Comparison of ENCODE assay signal across 9 cellular contexts in genomic region chr11:72738199-72739141, GRCh38. TPM values are rescaled to one million over a fixed set of nuclear protein-coding genes. Genes with fewer than 3 reads are reported as not detected.
A peak's percentile ranks its signal among the peaks of the same experiment; 100 is the strongest.
DNase-seq lines count a peak whose midpoint lies in the region; ATAC-seq, FAIRE-seq and TF ChIP-seq lines count a peak whose summit lies in the region.
"Had no signal": no experiment of that assay in that cellular context is flagged by ENCODE, and none has a peak within 500 bp of the region (broad histone marks: within the 10 kb centered on the region; RNA-seq: fewer than 3 reads in every experiment).

No MANE protein-coding gene starts in this region.

- H3K36me3 Mint-ChIP-seq in nephron progenitor cell (ENCODE audit: low read depth) = no peaks in the 10 kb centered on the region
- H3K36me3 Mint-ChIP-seq in Calu3 (ENCODE audit: insufficient read depth, unreplicated experiment) = peaks cover 3% of the 10 kb centered on the region

- ATAC-seq in HepG2 = no peak

- POLR2A ChIA-PET in HepG2 (lab: Yijun Ruan, JAX) = interaction anchor here (1.2 kb wide), 1 partner anchor 11 kb away, joined by 3 read pairs; no protein-coding TSS in a partner anchor

- peaks cover 6% of the 10 kb centered on the region; the same call in 1 of the 2 replicates for H4K20me1 ChIP-seq in HepG2 (ENCODE audit: insufficient read depth, low read length)

- no peaks in the 10 kb centered on the region for H3K9me3 ChIP-seq in liver (ENCODE audit: control insufficient read depth in 4 of 4, low read length in 3 of 4)
- no peaks in the 10 kb centered on the region for H3K9me3 ChIP-seq in HepG2 (ENCODE audit: low read length)
- H3K9me3 ChIP-seq in colonic mucosa = no peaks in the 10 kb centered on the region

- TF ChIP-seq POLR2A in HepG2 (IDR thresholded peaks at IDR 0.05; ENCODE audit: insufficient read depth in 1 of 2, low read depth in 2 of 2, low read length in 2 of 2) = no peak

- H3K9me3 Mint-ChIP-seq in nephron progenitor cell (no peaks in the 10 kb centered on the region), Calu3 (ENCODE audit: low read depth, unreplicated experiment) (no peaks in the 10 kb centered on the region)

- no peak for TF ChIP-seq RAD21 in liver (IDR thresholded peaks at IDR 0.05)
- no peak for TF ChIP-seq RAD21 in HepG2 (CRISPR knock-in tag; IDR thresholded peaks at IDR 0.05)

- H3K9ac ChIP-seq in liver (ENCODE audit: low read depth in 1 of 2, low read length in 2 of 2) = peak overlapping the region in 1 of 2 donors; percentile 33
- no peak overlapping the region for H3K9ac ChIP-seq in HepG2 (ENCODE audit: insufficient read depth, low read depth, low read length)
- peak overlapping the region; percentile 4 to 27 for H3K9ac ChIP-seq in colonic mucosa (ENCODE audit: low read depth in 2 of 2, low read length in 2 of 2)

- H3K4me3 ChIP-seq in liver (ENCODE audit: low read depth in 1 of 3, low read length in 3 of 3) (peak overlapping the region in 1 of 3 donors; percentile 3), HepG2 (replicated peaks in 1 of 3; ENCODE audit: insufficient read depth in 1 of 3, low read depth in 2 of 3, low read length in 3 of 3) (no peak overlapping the region), colonic mucosa (no peak overlapping the region)

- peaks cover 6 to 23% (median 11%) of the 10 kb centered on the region in 4 donors for H3K4me1 ChIP-seq in liver (ENCODE audit: control insufficient read depth in 4 of 4, insufficient read depth in 4 of 4, low read length in 3 of 4)
- peaks cover 54% of the 10 kb centered on the region for H3K4me1 ChIP-seq in HepG2 (ENCODE audit: insufficient read depth, low read length)
- H3K4me1 ChIP-seq in colonic mucosa = peaks cover 8% of the 10 kb centered on the region

- H3K4me1 Mint-ChIP-seq in nephron progenitor cell (peaks cover 59% of the 10 kb centered on the region), Calu3 (ENCODE audit: low read depth, unreplicated experiment) (peaks cover 40% of the 10 kb centered on the region)

- TF ChIP-seq EP300 in HepG2 (IDR thresholded peaks at IDR 0.05; ENCODE audit: low read depth in 2 of 2, low read length in 2 of 2) = no peak
- TF ChIP-seq EP300 in HepG2 (CRISPR knock-in tag; IDR thresholded peaks at IDR 0.05; ENCODE audit: borderline replicate concordance) = no peak

- intact Hi-C loops in HepG2 (cut with micrococcal nuclease; ENCODE audit: unreplicated experiment) = no loop called here
- intact Hi-C loops in colonic mucosa (cut with DNase I) = no loop called here
- intact Hi-C loops in Calu3 (cut with micrococcal nuclease; ENCODE audit: unreplicated experiment) = no loop called here

- CTCF ChIA-PET in HepG2 (lab: Yijun Ruan, JAX; ENCODE audit: low intra/inter-chr PET ratio, low total read pairs) = no interaction called here
- CTCF ChIA-PET in Calu3 (lab: Charles Lee) = no interaction called here

- H3K4me2 ChIP-seq in HepG2 (ENCODE audit: low read depth, low read length) = no peak overlapping the region

- H3K27me3 ChIP-seq in liver (ENCODE audit: control insufficient read depth in 4 of 4, insufficient read depth in 4 of 4, low read length in 3 of 4) = no peaks in the 10 kb centered on the region
- H3K27me3 ChIP-seq in HepG2 (ENCODE audit: control insufficient read depth in 1 of 2, insufficient read depth in 2 of 2, low read length in 2 of 2) = no peaks in the 10 kb centered on the region
- H3K27me3 ChIP-seq in colonic mucosa = no peaks in the 10 kb centered on the region

- H3K4me3 Mint-ChIP-seq in nephron progenitor cell (peak overlapping the region; percentile 38), Calu3 (ENCODE audit: low read depth, unreplicated experiment) (no peak overlapping the region)

- no peaks in the 10 kb centered on the region for H3K36me3 ChIP-seq in liver (ENCODE audit: control insufficient read depth in 4 of 4, insufficient read depth in 3 of 4, low read depth in 1 of 4, low read length in 3 of 4)
- peaks cover 5 to 30% of the 10 kb centered on the region in 2 experiments; a peak in 4 of 5 replicates for H3K36me3 ChIP-seq in HepG2 (replicated peaks in 1 of 2; ENCODE audit: control insufficient read depth in 1 of 2, insufficient read depth in 2 of 2, low read length in 2 of 2)
- no peaks in the 10 kb centered on the region for H3K36me3 ChIP-seq in colonic mucosa

- H3K27ac ChIP-seq in liver (ENCODE audit: low read depth in 1 of 2, low read length in 2 of 2) = peak overlapping the region; percentile 33 to 84
- no peak overlapping the region for H3K27ac ChIP-seq in HepG2 (ENCODE audit: extremely low read length, insufficient read depth, low read length)
- H3K27ac ChIP-seq in colonic mucosa = peak overlapping the region; percentile 61

- no peak overlapping the region for H2AFZ ChIP-seq in HepG2 (ENCODE audit: low read length)

- 82% methylated on average over 11 of the region's 11 CpGs for WGBS in liver
- 94% methylated on average over 9 of the region's 11 CpGs for WGBS in HepG2 (ENCODE audit: low lambda C conversion rate)

- no peak for DNase-seq in HepG2 (ENCODE audit: low spot score)
- peak; percentile 73 for DNase-seq in M059J (ENCODE audit: low read depth)
- DNase-seq in colonic mucosa = no peak
- no peak for DNase-seq in nephron progenitor cell
- no peak for DNase-seq in Calu3
- no peak for DNase-seq in OCI-M2 (lab: John Stamatoyannopoulos, UW; ENCODE audit: unreplicated experiment)
- no peak for DNase-seq in NCI-H146 (lab: John Stamatoyannopoulos, UW)
- DNase-seq: DND-41 had no signal

- BruUV-seq in HepG2 (replicated peaks; lab: Mats Ljungman, UMichigan) (no TSS peak), Calu3 (replicated peaks; lab: Mats Ljungman, UMichigan) (no TSS peak)

- TF ChIP-seq CTCF in liver (IDR thresholded peaks at IDR 0.05; ENCODE audit: low read depth, low read length, missing input control) = no peak
- no peak for TF ChIP-seq CTCF in HepG2 (CRISPR knock-in tag; IDR thresholded peaks at IDR 0.05)
- no peak for TF ChIP-seq CTCF in colonic mucosa (IDR thresholded peaks at IDR 0.05)
- no peak for TF ChIP-seq CTCF in nephron progenitor cell (IDR thresholded peaks at IDR 0.05)
- no peak for TF ChIP-seq CTCF in Calu3 (IDR thresholded peaks at IDR 0.05; ENCODE audit: unreplicated experiment)

- FAIRE-seq in HepG2 (lab: Jason Lieb, UNC) = no peak

- H3K27me3 Mint-ChIP-seq in nephron progenitor cell (ENCODE audit: low read depth, poor library complexity) = no peaks in the 10 kb centered on the region
- no peaks in the 10 kb centered on the region for H3K27me3 Mint-ChIP-seq in Calu3 (ENCODE audit: unreplicated experiment)

- H3K27ac Mint-ChIP-seq in nephron progenitor cell (peak overlapping the region; percentile 88), Calu3 (ENCODE audit: unreplicated experiment) (no peak overlapping the region)

- in situ Hi-C loops in HepG2 (cut with HindIII; ENCODE audit: extremely low pct_ligation_motif_present, low pct_unique_long_range_greater_than_20kb) = no loop called here

- H3K79me2 ChIP-seq in HepG2 (ENCODE audit: insufficient read depth, low read length) = peaks cover 83% of the 10 kb centered on the region

RNA-seq across cellular contexts. Expression of gene ARAP1, which starts 13.7 kb away (rescaled TPM):
- 10 to 100 TPM; 59.8 to 77.8 TPM for total RNA-seq in liver
- polyA plus RNA-seq in liver = 10 to 100 TPM; 14.4 to 27.2 TPM
- 55.2 and 55.5 TPM in 2 replicates for total RNA-seq in HepG2 (2016; rRNA removed; fragmentation: Illumina TruSeq; extraction: Trizol)
- 21.9 TPM in 2 replicates for total RNA-seq in HepG2 (2016; cell fraction: cytosol; rRNA removed; fragmentation: Illumina TruSeq; extraction: Trizol; ENCODE audit: low read depth)
- 49.1 and 52.3 TPM in 2 replicates for total RNA-seq in HepG2 (2016; cell fraction: insoluble cytoplasmic fraction; rRNA removed; fragmentation: Illumina TruSeq; extraction: Trizol)
- total RNA-seq in HepG2 (2016; cell fraction: membrane; rRNA removed; fragmentation: Illumina TruSeq; extraction: Trizol) = 15.6 and 18.1 TPM in 2 replicates
- total RNA-seq in HepG2 (2016; cell fraction: nucleus; rRNA removed; fragmentation: Illumina TruSeq; extraction: Trizol) = 76.5 and 77.3 TPM in 2 replicates
- 43.2 and 64.0 TPM in 2 replicates for polyA plus RNA-seq in HepG2 (2011; rRNA removed)
- 27.5 and 37.2 TPM in 2 replicates for polyA plus RNA-seq in HepG2 (2011; cell fraction: cytosol; rRNA removed)
- 341 and 362 TPM in 2 replicates for polyA plus RNA-seq in HepG2 (2011; cell fraction: nucleus; rRNA removed)
- polyA plus RNA-seq in HepG2 (2012) = 33.2 and 39.7 TPM in 2 replicates
- 2.2 and 3.2 TPM in 2 replicates for polyA plus RNA-seq in HepG2 (2016; cell fraction: cytosol; fragmentation: Illumina TruSeq; extraction: Trizol; ENCODE audit: low read depth)
- 40.0 and 49.8 TPM in 2 replicates for polyA plus RNA-seq in HepG2 (2016; cell fraction: insoluble cytoplasmic fraction; fragmentation: Illumina TruSeq; extraction: Trizol; ENCODE audit: low read depth)
- 5.5 and 6.6 TPM in 2 replicates for polyA plus RNA-seq in HepG2 (2016; cell fraction: membrane; fragmentation: Illumina TruSeq; extraction: Trizol; ENCODE audit: low read depth)
- 163 and 180 TPM in 2 replicates for polyA plus RNA-seq in HepG2 (2016; cell fraction: nucleus; fragmentation: Illumina TruSeq; extraction: Trizol; ENCODE audit: insufficient read depth, low read depth)
- 42.6 and 95.7 TPM in 2 replicates for polyA minus RNA-seq in HepG2 (2011; rRNA and poly(A)+ RNA removed; ENCODE audit: low replicate concordance)
- 32.2 and 38.2 TPM in 2 replicates for polyA minus RNA-seq in HepG2 (2011; cell fraction: cytosol; rRNA and poly(A)+ RNA removed)
- 73.1 and 90.3 TPM in 2 replicates for polyA minus RNA-seq in HepG2 (2011; cell fraction: nucleus; rRNA and poly(A)+ RNA removed)
- 17.7 and 44.7 TPM in 2 replicates for total RNA-seq in M059J (2014; rRNA removed; shearing (Covaris generic))
- 10 to 100 TPM; 70.4 to 89.8 TPM for total RNA-seq in colonic mucosa
- 53.0 and 61.3 TPM in 2 replicates for total RNA-seq in Calu3 (2022)

RNA-seq across cellular contexts. Expression of gene STARD10, which starts 55.4 kb away (rescaled TPM):
- total RNA-seq in liver = 100 to 1,000 TPM in 1 of 2 donors, 10 to 100 TPM in 1; 70.5 to 176 TPM
- polyA plus RNA-seq in liver = 100 to 1,000 TPM; 287 to 328 TPM
- total RNA-seq in HepG2 (2016; rRNA removed; fragmentation: Illumina TruSeq; extraction: Trizol) = 248 and 341 TPM in 2 replicates
- total RNA-seq in HepG2 (2016; cell fraction: cytosol; rRNA removed; fragmentation: Illumina TruSeq; extraction: Trizol; ENCODE audit: low read depth) = 1,658 and 1,675 TPM in 2 replicates
- 231 and 367 TPM in 2 replicates for total RNA-seq in HepG2 (2016; cell fraction: insoluble cytoplasmic fraction; rRNA removed; fragmentation: Illumina TruSeq; extraction: Trizol)
- total RNA-seq in HepG2 (2016; cell fraction: membrane; rRNA removed; fragmentation: Illumina TruSeq; extraction: Trizol) = 1,130 and 1,245 TPM in 2 replicates
- total RNA-seq in HepG2 (2016; cell fraction: nucleus; rRNA removed; fragmentation: Illumina TruSeq; extraction: Trizol) = 138 and 147 TPM in 2 replicates
- polyA plus RNA-seq in HepG2 (2011; rRNA removed) = 260 and 311 TPM in 2 replicates
- 248 and 317 TPM in 2 replicates for polyA plus RNA-seq in HepG2 (2011; cell fraction: cytosol; rRNA removed)
- polyA plus RNA-seq in HepG2 (2011; cell fraction: nucleus; rRNA removed) = 146 and 149 TPM in 2 replicates
- polyA plus RNA-seq in HepG2 (2012) = 146 and 179 TPM in 2 replicates
- polyA plus RNA-seq in HepG2 (2016; cell fraction: cytosol; fragmentation: Illumina TruSeq; extraction: Trizol; ENCODE audit: low read depth) = 2,121 and 2,355 TPM in 2 replicates
- 324 and 400 TPM in 2 replicates for polyA plus RNA-seq in HepG2 (2016; cell fraction: insoluble cytoplasmic fraction; fragmentation: Illumina TruSeq; extraction: Trizol; ENCODE audit: low read depth)
- polyA plus RNA-seq in HepG2 (2016; cell fraction: membrane; fragmentation: Illumina TruSeq; extraction: Trizol; ENCODE audit: low read depth) = 1,491 and 1,549 TPM in 2 replicates
- 357 and 378 TPM in 2 replicates for polyA plus RNA-seq in HepG2 (2016; cell fraction: nucleus; fragmentation: Illumina TruSeq; extraction: Trizol; ENCODE audit: insufficient read depth, low read depth)
- 15.4 and 222 TPM in 2 replicates for polyA minus RNA-seq in HepG2 (2011; rRNA and poly(A)+ RNA removed; ENCODE audit: low replicate concordance)
- 77.0 and 88.8 TPM in 2 replicates for polyA minus RNA-seq in HepG2 (2011; cell fraction: cytosol; rRNA and poly(A)+ RNA removed)
- 41.4 and 44.8 TPM in 2 replicates for polyA minus RNA-seq in HepG2 (2011; cell fraction: nucleus; rRNA and poly(A)+ RNA removed)
- total RNA-seq in M059J (2014; rRNA removed; shearing (Covaris generic)) = 17.7 and 28.7 TPM in 2 replicates
- total RNA-seq in colonic mucosa = 100 to 1,000 TPM; 519 to 905 TPM
- total RNA-seq in Calu3 (2022) = 55.1 and 68.9 TPM in 2 replicates
